14 cellular contexts compared by ENCODE assay signal in the genomic region with DNA sequence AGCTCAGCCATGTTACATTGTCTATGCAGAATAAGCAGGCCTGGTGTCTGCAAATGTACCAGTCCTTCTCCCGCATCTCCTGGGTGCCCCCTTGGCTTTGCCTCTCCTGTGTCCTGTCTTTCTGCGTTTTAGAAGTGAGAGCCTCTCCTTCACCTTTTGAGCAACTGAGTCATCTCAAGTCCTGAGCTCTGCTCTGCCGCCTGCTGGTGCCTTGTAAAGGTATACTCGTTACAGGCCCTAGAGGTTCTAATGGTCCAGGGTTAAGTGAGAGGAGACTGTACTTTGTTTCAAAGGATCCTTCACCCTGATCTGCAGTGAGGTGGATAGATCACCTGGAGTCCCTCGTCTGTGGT. TPM values are rescaled to one million over a fixed set of nuclear protein-coding genes. Genes with fewer than 3 reads are reported as not detected.
DNase-seq lines count a peak whose midpoint lies in the region; ATAC-seq and TF ChIP-seq lines count a peak whose summit lies in the region.
"Had no signal": no experiment of that assay in that cellular context is flagged by ENCODE, and none has a peak within 500 bp of the region (broad histone marks: within the 10 kb centered on the region; RNA-seq: fewer than 3 reads in every experiment).

No MANE protein-coding gene starts in this region.

- CTCF ChIA-PET in Calu3 (lab: Charles Lee) = no interaction called here

- no peak overlapping the region for H3K4me3 ChIP-seq in epithelial cell of esophagus (ENCODE audit: low read length)
- H3K4me3 ChIP-seq in colonic mucosa = no peak overlapping the region
- H3K4me3 ChIP-seq: SJCRH30 had no signal

- TF ChIP-seq CTCF in Calu3 (IDR thresholded peaks at IDR 0.05; ENCODE audit: unreplicated experiment) (no peak), VCaP (conservative IDR thresholded peaks at IDR 0.05) (no peak), epithelial cell of esophagus (IDR thresholded peaks at IDR 0.05; ENCODE audit: insufficient read depth, low read depth, low read length, missing control alignments) (peak; percentile 15), colonic mucosa (IDR thresholded peaks at IDR 0.05) (no peak)

- no peaks in the 10 kb centered on the region for H3K27me3 Mint-ChIP-seq in Calu3 (ENCODE audit: unreplicated experiment)
- H3K27me3 Mint-ChIP-seq in stimulated activated memory B cell treated with anti-CD40 and anti-IgM and Interleukin-4, amounts not matched to agents 10 μg/mL and 1 μg/mL and 100 μg/mL, for 72 hours = no peaks in the 10 kb centered on the region

- H3K36me3 Mint-ChIP-seq in Calu3 (ENCODE audit: insufficient read depth, unreplicated experiment) = peaks cover 31% of the 10 kb centered on the region
- peaks cover 40% of the 10 kb centered on the region for H3K36me3 Mint-ChIP-seq in stimulated activated memory B cell treated with anti-CD40 and anti-IgM and Interleukin-4, amounts not matched to agents 10 μg/mL and 1 μg/mL and 100 μg/mL, for 72 hours
- H3K36me3 Mint-ChIP-seq: natural killer cell had no signal

- H3K9ac ChIP-seq in colonic mucosa (ENCODE audit: low read depth in 2 of 2, low read length in 2 of 2) = no peak overlapping the region

- no peak overlapping the region for H3K4me3 Mint-ChIP-seq in Calu3 (ENCODE audit: low read depth, unreplicated experiment)
- no peak overlapping the region for H3K4me3 Mint-ChIP-seq in stimulated activated memory B cell treated with anti-CD40 and anti-IgM and Interleukin-4, amounts not matched to agents 10 μg/mL and 1 μg/mL and 100 μg/mL, for 72 hours
- H3K4me3 Mint-ChIP-seq: CD14-positive monocyte, natural killer cell had no signal

- ATAC-seq in stimulated activated memory B cell treated with anti-CD40 and anti-IgM and Interleukin-4, amounts not matched to agents 10 μg/mL and 1 μg/mL and 100 μg/mL, for 72 hours = no peak
- no peak for ATAC-seq in HG02885 (IDR thresholded peaks at IDR 0.05; ENCODE audit: poor library complexity, unreplicated experiment)
- ATAC-seq: left ventricle myocardium superior, natural killer cell had no signal

- H3K27ac ChIP-seq in VCaP (peak overlapping the region; percentile 11; the same call in 1 of the 2 replicates), colonic mucosa (no peak overlapping the region)
- H3K27ac ChIP-seq: SJCRH30 had no signal

- in situ Hi-C loops in ACHN (cut with HindIII; ENCODE audit: low pct_ligation_motif_present, low pct_unique_long_range_greater_than_20kb, low sequenced_read_pairs) = no loop called here

- no peaks in the 10 kb centered on the region for H3K27me3 ChIP-seq in colonic mucosa
- H3K27me3 ChIP-seq: SJCRH30 had no signal

- no peaks in the 10 kb centered on the region for H3K4me1 Mint-ChIP-seq in Calu3 (ENCODE audit: low read depth, unreplicated experiment)
- peaks cover 14% of the 10 kb centered on the region for H3K4me1 Mint-ChIP-seq in stimulated activated memory B cell treated with anti-CD40 and anti-IgM and Interleukin-4, amounts not matched to agents 10 μg/mL and 1 μg/mL and 100 μg/mL, for 72 hours

- H3K4me1 ChIP-seq in colonic mucosa = no peaks in the 10 kb centered on the region
- H3K4me1 ChIP-seq: SJCRH30 had no signal

- DNase-seq in ACHN (peak; percentile 10), Calu3 (no peak), epithelial cell of esophagus (ENCODE audit: low read depth) (peak; percentile 27), colonic mucosa (no peak), C1 segment of cervical spinal cord (lab: John Stamatoyannopoulos, UW) (no peak)
- DNase-seq: GF-D8, left ventricle myocardium superior, natural killer cell, SJCRH30 had no signal

- H3K36me3 ChIP-seq in colonic mucosa = no peaks in the 10 kb centered on the region

- no peaks in the 10 kb centered on the region for H3K9me3 ChIP-seq in colonic mucosa
- H3K9me3 ChIP-seq: SJCRH30 had no signal

- no peaks in the 10 kb centered on the region for H3K9me3 Mint-ChIP-seq in Calu3 (ENCODE audit: low read depth, unreplicated experiment)
- H3K9me3 Mint-ChIP-seq in stimulated activated memory B cell treated with anti-CD40 and anti-IgM and Interleukin-4, amounts not matched to agents 10 μg/mL and 1 μg/mL and 100 μg/mL, for 72 hours = no peaks in the 10 kb centered on the region
- H3K9me3 Mint-ChIP-seq: CD14-positive monocyte, natural killer cell had no signal

- intact Hi-C loops in Calu3 (cut with micrococcal nuclease; ENCODE audit: unreplicated experiment) (no loop called here), colonic mucosa (cut with DNase I) (no loop called here)

- BruUV-seq in Calu3 (replicated peaks; lab: Mats Ljungman, UMichigan) = TSS peak; percentile 15

- no peak overlapping the region for H3K27ac Mint-ChIP-seq in Calu3 (ENCODE audit: unreplicated experiment)
- no peak overlapping the region for H3K27ac Mint-ChIP-seq in stimulated activated memory B cell treated with anti-CD40 and anti-IgM and Interleukin-4, amounts not matched to agents 10 μg/mL and 1 μg/mL and 100 μg/mL, for 72 hours

RNA-seq across cellular contexts. Expression of a gene that starts 12.6 kb away (rescaled TPM):
- total RNA-seq in Calu3 (2022) = 0.85 and 2.1 TPM in 2 replicates
- total RNA-seq in colonic mucosa = 1 to 10 TPM in 1 of 2 donors, under 1 TPM in 1; 0.67 to 1.1 TPM
- total RNA-seq: left ventricle myocardium superior, renal cortical epithelial cell, SJCRH30 had no signal

RNA-seq across cellular contexts. Expression of a gene that starts 31.9 kb away (rescaled TPM):
- total RNA-seq in Calu3 (2022) (34.2 and 34.3 TPM in 2 replicates), colonic mucosa (10 to 100 TPM; 28.9 to 35.3 TPM)

RNA-seq across cellular contexts. Expression of a gene that starts 40.8 kb away (rescaled TPM):
- total RNA-seq in Calu3 (2022) (94.8 and 96.8 TPM in 2 replicates), colonic mucosa (100 to 1,000 TPM; 119 to 168 TPM)

Comparison
In these comparisons a context has a peak if more than half of its experiments do, and no peak if none do; other contexts are left out.
1. DNase-seq: peak in ACHN (single experiment) and epithelial cell of esophagus (single experiment); none in Calu3 (single experiment), colonic mucosa (single experiment) and C1 segment of cervical spinal cord (0 of 14).